Comparison of ENCODE assay signal across 8 cellular contexts in the genomic region with DNA sequence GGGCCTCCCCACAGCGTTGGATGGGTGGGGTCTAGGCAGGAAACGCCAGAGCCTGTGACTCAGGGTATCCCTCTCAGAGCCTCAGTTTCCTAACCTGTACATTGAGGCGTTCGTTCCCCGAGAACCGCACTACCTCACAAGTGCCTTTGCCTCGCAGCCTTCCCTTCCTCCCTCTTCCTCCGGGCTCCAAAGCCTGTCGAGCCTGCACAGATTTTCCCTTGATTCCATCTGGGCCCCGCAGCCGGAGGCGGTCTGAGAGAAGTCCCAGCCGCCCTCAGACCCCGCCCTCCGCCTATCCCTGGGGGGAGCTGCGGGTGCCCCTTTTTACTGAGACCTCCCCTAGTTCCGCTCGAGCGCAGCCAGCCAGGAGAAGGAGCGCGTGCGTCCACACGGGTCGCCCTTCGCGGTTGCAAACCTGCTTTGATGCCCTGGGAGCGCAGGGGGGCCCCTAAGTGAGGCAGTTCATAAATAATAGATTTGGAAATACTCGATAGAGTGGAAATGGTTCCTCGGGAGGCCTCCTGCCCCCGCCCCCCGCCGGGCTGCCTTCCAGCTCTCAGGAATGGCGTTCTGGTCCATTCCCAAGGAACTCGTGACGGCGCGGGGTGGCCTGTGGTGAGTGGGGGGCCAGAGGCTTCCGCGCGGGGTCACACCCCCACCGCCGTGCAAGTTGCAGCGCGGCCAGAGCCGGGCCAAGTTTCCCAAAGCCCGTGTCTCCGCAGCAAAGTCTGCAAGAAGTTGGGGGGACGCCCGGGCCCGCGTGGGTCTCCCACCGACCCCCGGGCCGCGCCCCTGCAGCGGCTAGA. TPM values are rescaled to one million over a fixed set of nuclear protein-coding genes. Genes with fewer than 3 reads are reported as not detected.
A peak's percentile ranks its signal among the peaks of the same experiment; 100 is the strongest.
DNase-seq lines count a peak whose midpoint lies in the region; ATAC-seq lines count a peak whose summit lies in the region.

No MANE protein-coding gene starts in this region.

- H3K4me3 ChIP-seq in HUES64 (ENCODE audit: low read length): peak overlapping the region; percentile 56
- H3K4me3 ChIP-seq in right cardiac atrium (ENCODE audit: low read length): peak overlapping the region; percentile 78
- H3K4me3 ChIP-seq in skeletal muscle cell (ENCODE audit: low read depth, low read length): peak overlapping the region; percentile 58

- H3K4me1 ChIP-seq in HUES64 (ENCODE audit: insufficient read depth, low read length): peaks cover 41% of the 10 kb centered on the region
- H3K4me1 ChIP-seq in right cardiac atrium (ENCODE audit: control insufficient read depth, insufficient read depth, low read length): no peaks in the 10 kb centered on the region

- peak overlapping the region; percentile 35; the same call in 1 of the 2 replicates for H3K27ac ChIP-seq in HUES64 (ENCODE audit: low read depth, low read length)
- no peak overlapping the region for H3K27ac ChIP-seq in right cardiac atrium (ENCODE audit: low read length)

- H3K9me3 Mint-ChIP-seq in activated T-cell treated with anti-CD3 and anti-CD28 coated beads, Interleukin-2, amount 50 U/mL, for 72 hours: no peaks in the 10 kb centered on the region

- H3K36me3 Mint-ChIP-seq in activated T-cell treated with anti-CD3 and anti-CD28 coated beads, Interleukin-2, amount 50 U/mL, for 72 hours (ENCODE audit: insufficient read depth in 2 of 2): no peaks in the 10 kb centered on the region

- no peaks in the 10 kb centered on the region for H3K9me3 ChIP-seq in HUES64 (ENCODE audit: insufficient read depth, low read depth, low read length)
- no peaks in the 10 kb centered on the region for H3K9me3 ChIP-seq in right cardiac atrium (ENCODE audit: control insufficient read depth, low read length)

- H3K36me3 ChIP-seq in HUES64 (ENCODE audit: insufficient read depth, low read length): no peaks in the 10 kb centered on the region

- H3K27me3 Mint-ChIP-seq in activated T-cell treated with anti-CD3 and anti-CD28 coated beads, Interleukin-2, amount 50 U/mL, for 72 hours (ENCODE audit: low read depth): peaks cover 23% of the 10 kb centered on the region

- peak overlapping the region; percentile 84 to 89 for H3K4me3 Mint-ChIP-seq in activated T-cell treated with anti-CD3 and anti-CD28 coated beads, Interleukin-2, amount 50 U/mL, for 72 hours

- 2% methylated on average over 56 of the region's 56 CpGs for WGBS in HUES64
- WGBS in right cardiac atrium: 2% methylated on average over 56 of the region's 56 CpGs

- H3K27ac Mint-ChIP-seq in activated T-cell treated with anti-CD3 and anti-CD28 coated beads, Interleukin-2, amount 50 U/mL, for 72 hours: no peak overlapping the region

- peaks cover 35% of the 10 kb centered on the region for H3K27me3 ChIP-seq in HUES64 (ENCODE audit: insufficient read depth, low read length)
- no peaks in the 10 kb centered on the region for H3K27me3 ChIP-seq in right cardiac atrium (ENCODE audit: control insufficient read depth, insufficient read depth)

- H3K4me1 Mint-ChIP-seq in activated T-cell treated with anti-CD3 and anti-CD28 coated beads, Interleukin-2, amount 50 U/mL, for 72 hours (ENCODE audit: low read depth): peaks cover 14% of the 10 kb centered on the region

- peak; percentile 80 for DNase-seq in ELR (ENCODE audit: low read depth)
- DNase-seq in activated T-cell treated with anti-CD3 and anti-CD28 coated beads, Interleukin-2, amount 50 U/mL, for 72 hours: peak; percentile 16 to 21
- DNase-seq in right cardiac atrium: peak; percentile 44 to 77 (median 77)
- peak; percentile 8 for DNase-seq in skeletal muscle cell (ENCODE audit: low read depth)
- DNase-seq in pons (ENCODE audit: low spot score): no peak
- DNase-seq in DMS114 treated with DMSO at 0.1 percent for 48 hours (lab: John Stamatoyannopoulos, UW; ENCODE audit: unreplicated experiment): no peak
- no peak for DNase-seq in NCI-H345 treated with DMSO at 0.1 percent for 48 hours (lab: John Stamatoyannopoulos, UW; ENCODE audit: unreplicated experiment)

- peak overlapping the region; percentile 63 for H3K9ac ChIP-seq in HUES64 (ENCODE audit: low read depth, low read length)

- intact Hi-C loops in right cardiac atrium (cut with DNase I): no loop called here

- peak in 1 of 2 donors; percentile 20 for ATAC-seq in activated T-cell treated with anti-CD3 and anti-CD28 coated beads, Interleukin-2, amount 50 U/mL, for 72 hours (replicated peaks in 1 of 2)
- peak; percentile 5 to 28 for ATAC-seq in right cardiac atrium

RNA-seq across cellular contexts. Expression of gene C16orf74, which starts 0.7 kb away (rescaled TPM):
- polyA plus RNA-seq in HUES64 (2013, experiment 1 of 2): 2.8 TPM
- 3.6 TPM for polyA plus RNA-seq in HUES64 (2013, experiment 2 of 2)
- 1 to 10 TPM in 1 of 2 donors, not detected in 1; 1.2 TPM for total RNA-seq in activated T-cell treated with anti-CD3 and anti-CD28 coated beads, Interleukin-2, amount 50 U/mL, for 72 hours
- 1 to 10 TPM; 1.1 to 2.1 (median 1.4) TPM for total RNA-seq in right cardiac atrium
- polyA plus RNA-seq in right cardiac atrium: 1.8 TPM

RNA-seq across cellular contexts. Expression of gene EMC8, which starts 49.1 kb away (rescaled TPM):
- 38.7 TPM for polyA plus RNA-seq in HUES64 (2013, experiment 1 of 2)
- 34.2 TPM for polyA plus RNA-seq in HUES64 (2013, experiment 2 of 2)
- total RNA-seq in activated T-cell treated with anti-CD3 and anti-CD28 coated beads, Interleukin-2, amount 50 U/mL, for 72 hours: 10 to 100 TPM; 26.5 to 32.8 TPM
- 10 to 100 TPM; 18.5 to 22.0 (median 21.2) TPM for total RNA-seq in right cardiac atrium
- polyA plus RNA-seq in right cardiac atrium: 13.8 TPM

RNA-seq across cellular contexts. Expression of gene COX4I1, which starts 49.3 kb away (rescaled TPM):
- 483 TPM for polyA plus RNA-seq in HUES64 (2013, experiment 1 of 2)
- polyA plus RNA-seq in HUES64 (2013, experiment 2 of 2): 535 TPM
- total RNA-seq in activated T-cell treated with anti-CD3 and anti-CD28 coated beads, Interleukin-2, amount 50 U/mL, for 72 hours: 100 to 1,000 TPM; 627 to 635 TPM
- 1,000 to 10,000 TPM; 1,306 to 1,768 (median 1,579) TPM for total RNA-seq in right cardiac atrium
- polyA plus RNA-seq in right cardiac atrium: 4,150 TPM

Comparison
In these comparisons a context has a peak if more than half of its experiments do, and no peak if none do; other contexts are left out.
1. DNase-seq: peak in ELR (single experiment), activated T-cell treated with anti-CD3 and anti-CD28 coated beads, Interleukin-2, amount 50 U/mL, for 72 hours (2 of 2), right cardiac atrium (3 of 3) and skeletal muscle cell (single experiment); none in pons (single experiment), DMS114 treated with DMSO at 0.1 percent for 48 hours (single experiment) and NCI-H345 treated with DMSO at 0.1 percent for 48 hours (single experiment).
2. Peak in every context shown above with its lines, with median percentiles within 50 percentile points of each other: H3K4me3 ChIP-seq.